ENCODE assay signal across 21 cellular contexts in the genomic region with DNA sequence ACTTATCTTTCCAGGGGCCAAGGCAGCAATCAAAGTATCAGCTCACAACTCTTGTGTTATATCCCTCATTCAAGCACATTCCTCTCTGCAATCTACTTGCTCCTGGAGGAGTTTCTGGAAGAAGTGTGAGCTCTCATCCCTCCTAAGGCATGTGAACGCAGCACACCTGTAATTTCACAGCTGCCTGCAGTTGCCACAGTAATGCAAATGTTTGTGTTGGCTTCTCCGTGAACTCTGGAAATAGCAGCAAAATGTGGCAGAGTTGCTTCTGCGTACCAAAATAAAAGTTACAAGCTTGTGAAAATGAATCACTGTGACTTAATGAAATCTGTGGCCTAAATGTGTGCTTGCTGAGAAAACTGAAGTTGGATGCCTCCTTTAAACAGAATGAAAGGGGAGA.
DNase-seq lines count a peak whose midpoint lies in the region; ATAC-seq, FAIRE-seq and TF ChIP-seq lines count a peak whose summit lies in the region.
"Had no signal": no experiment of that assay in that cellular context is flagged by ENCODE, and none has a peak within 500 bp of the region (broad histone marks: within the 10 kb centered on the region; RNA-seq: fewer than 3 reads in every experiment).

No MANE protein-coding gene starts in this region.

- peaks cover 3% of the 10 kb centered on the region for H3K27me3 ChIP-seq in osteoblast (ENCODE audit: insufficient read depth, low read length)

- peaks cover 82% of the 10 kb centered on the region for H3K4me1 Mint-ChIP-seq in nephron progenitor cell
- H3K4me1 Mint-ChIP-seq: immature natural killer cell had no signal

- peak; percentile 35 for FAIRE-seq in GM18507 (lab: Jason Lieb, UNC)
- FAIRE-seq: HTR-8/SVneo had no signal

- no peaks in the 10 kb centered on the region for H3K4me1 ChIP-seq in osteoblast (ENCODE audit: insufficient read depth, low read length)

- H3K27me3 Mint-ChIP-seq in nephron progenitor cell (ENCODE audit: low read depth, poor library complexity), result no peaks in the 10 kb centered on the region

- H2AFZ ChIP-seq in osteoblast (ENCODE audit: low read length), result no peak overlapping the region

- H3K9me3 ChIP-seq in osteoblast (ENCODE audit: low read depth, low read length), result no peaks in the 10 kb centered on the region

- H4K20me1 ChIP-seq in osteoblast (ENCODE audit: insufficient read depth, low read length), result no peaks in the 10 kb centered on the region

- TF ChIP-seq CTCF in osteoblast (IDR thresholded peaks at IDR 0.05; ENCODE audit: extremely low read depth, low read depth, low read length) (no peak), nephron progenitor cell (IDR thresholded peaks at IDR 0.05) (no peak)

- H3K79me2 ChIP-seq in osteoblast (ENCODE audit: insufficient read depth, low read length), result no peaks in the 10 kb centered on the region

- no peak overlapping the region for H3K4me3 ChIP-seq in osteoblast (ENCODE audit: insufficient read depth, low read length)

- H3K36me3 ChIP-seq in osteoblast (ENCODE audit: insufficient read depth, low read length), result no peaks in the 10 kb centered on the region

- no peak overlapping the region for H3K27ac Mint-ChIP-seq in nephron progenitor cell
- H3K27ac Mint-ChIP-seq: activated T-helper 2 cell treated with anti-CD3 and anti-CD28 coated beads, Interferon-gamma antibody, Interleukin-2, Interleukin-4, amounts not matched to agents 10 μg/mL and 5 μg/mL and 100 μg/mL, durations not matched to agents 14 hours and 24 hours and 36 hours; immature natural killer cell had no signal

- H3K27ac ChIP-seq in cingulate gyrus (ENCODE audit: low read depth, low read length), result peak overlapping the region; percentile 62
- H3K27ac ChIP-seq in osteoblast (ENCODE audit: low read depth, low read length), result no peak overlapping the region

- no peaks in the 10 kb centered on the region for H3K9me3 Mint-ChIP-seq in nephron progenitor cell
- H3K9me3 Mint-ChIP-seq: activated T-helper 2 cell treated with anti-CD3 and anti-CD28 coated beads, Interferon-gamma antibody, Interleukin-2, Interleukin-4, amounts not matched to agents 10 μg/mL and 5 μg/mL and 100 μg/mL, durations not matched to agents 14 hours and 24 hours and 36 hours had no signal

- H3K4me2 ChIP-seq in osteoblast (ENCODE audit: insufficient read depth, low read length), result no peak overlapping the region

- no peak for ATAC-seq in GM19455 (IDR thresholded peaks at IDR 0.05; ENCODE audit: unreplicated experiment)
- no peak for ATAC-seq in GM21576 (IDR thresholded peaks at IDR 0.05; ENCODE audit: unreplicated experiment)
- ATAC-seq: right cardiac atrium had no signal

- DNase-seq in GM18507 (ENCODE audit: extremely low spot score, insufficient read length, low read depth), result no peak
- peak; percentile 63 for DNase-seq in HT-29 (ENCODE audit: low spot score)
- DNase-seq in osteoblast (ENCODE audit: insufficient read length, low spot score, missing footprints), result peak; percentile 18
- no peak for DNase-seq in nephron progenitor cell
- DNase-seq in hippocampal formation (lab: John Stamatoyannopoulos, UW), result no peak
- DNase-seq: central memory CD4-positive, alpha-beta T cell; COR-L47; effector CD8-positive, alpha-beta T cell; GDM1; HCEC 1CT; immature natural killer cell; mesenchymal stem cell; NCI-H1436 treated with DMSO at 0.1 percent for 48 hours; NCI-H446 treated with DMSO at 0.1 percent for 48 hours; right cardiac atrium; stimulated activated CD4-positive, alpha-beta T cell treated with anti-CD3 and anti-CD28 coated beads, Interleukin-1b, Interleukin-23, amount 100 ng/mL, for 48 hours had no signal

- H3K4me3 Mint-ChIP-seq in nephron progenitor cell, result no peak overlapping the region
- H3K4me3 Mint-ChIP-seq: immature natural killer cell had no signal

- no peaks in the 10 kb centered on the region for H3K36me3 Mint-ChIP-seq in nephron progenitor cell (ENCODE audit: low read depth)
- H3K36me3 Mint-ChIP-seq: immature natural killer cell had no signal

Comparison
In these comparisons a context has a peak if more than half of its experiments do, and no peak if none do; other contexts are left out.
1. DNase-seq: peak in HT-29 (single experiment) and osteoblast (single experiment); none in GM18507 (single experiment), nephron progenitor cell (single experiment) and hippocampal formation (0 of 2).